Comparison of ENCODE assay signal across 8 cellular contexts in the genomic region with DNA sequence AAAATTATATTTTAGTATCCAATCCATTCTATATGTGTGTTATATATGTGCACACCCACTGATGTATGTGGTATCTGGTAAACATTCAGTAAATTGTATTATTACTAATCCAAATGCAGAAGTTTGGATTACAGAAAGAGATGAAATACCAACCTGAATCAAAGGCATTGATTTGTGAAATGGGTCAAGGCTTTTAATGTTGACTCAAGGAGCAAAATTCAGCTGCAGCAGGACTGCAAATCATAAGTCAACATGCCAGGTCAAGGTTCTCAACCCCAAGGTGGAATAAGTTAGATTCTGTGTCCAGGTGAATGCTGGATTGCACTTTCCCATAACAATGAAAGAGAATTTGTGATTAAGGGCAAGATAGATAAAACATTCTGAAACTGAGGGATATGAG.
"Had no signal": no experiment of that assay in that cellular context is flagged by ENCODE, and none has a peak within 500 bp of the region (broad histone marks: within the 10 kb centered on the region; RNA-seq: fewer than 3 reads in every experiment).

No MANE protein-coding gene starts in this region.

- H3K27ac ChIP-seq: HL-60, RWPE1 had no signal

- H3K36me3 ChIP-seq: MG63 had no signal

- DNase-seq: NCI-H1417 treated with DMSO at 0.1 percent for 48 hours, NCI-H2081 treated with DMSO at 0.1 percent for 48 hours, NCI-H510A, NCI-H524 treated with DMSO at 0.1 percent for 48 hours had no signal

- H3K4me3 ChIP-seq: MG63 had no signal

- H3K27me3 ChIP-seq: MG63 had no signal

- H3K9ac ChIP-seq: SK-N-SH had no signal

- H3K4me2 ChIP-seq: SK-N-SH had no signal

- H3K9me3 ChIP-seq: MG63, SK-N-SH had no signal

- H3K9me2 ChIP-seq: SK-N-SH had no signal
